ENCODE assay signal across 19 cellular contexts in genomic region chr1:18661404-18662285, GRCh38. TPM values are rescaled to one million over a fixed set of nuclear protein-coding genes. Genes with fewer than 3 reads are reported as not detected.
"Had no signal": no experiment of that assay in that cellular context is flagged by ENCODE, and none has a peak within 500 bp of the region (broad histone marks: within the 10 kb centered on the region; RNA-seq: fewer than 3 reads in every experiment).

No MANE protein-coding gene starts in this region.

- ATAC-seq: activated T-helper 17 cell treated with anti-CD3 and anti-CD28 coated beads, Interleukin-2, amount 50 U/mL, for 72 hours; left cardiac atrium; natural killer cell treated with Interleukin-12 subunit alpha and Interleukin-12 subunit beta and Interleukin-15 and Interleukin-18, amount 100 ng/mL, for 72 hours had no signal

- DNase-seq: activated CD4-positive, alpha-beta T cell treated with anti-CD3 and anti-CD28 coated beads for 4 hours; activated CD8-positive, alpha-beta memory T cell treated with anti-CD3 and anti-CD28 coated beads for 24 hours; activated naive CD4-positive, alpha-beta T cell treated with anti-CD3 and anti-CD28 coated beads for 36 hours; esophagus squamous epithelium; foreskin fibroblast; glutamatergic neuron; left cardiac atrium; mammary epithelial cell; stimulated activated CD4-positive, alpha-beta T cell treated with anti-CD3 and anti-CD28 coated beads, Interleukin-12 subunit alpha, Interleukin-12 subunit beta, amount 100 ng/mL, for 4 hours; stimulated activated naive CD4-positive, alpha-beta T cell treated with Interleukin-2 at 50 U/mL for 16 hours; T-helper 9 cell; trophoblast cell; WERI-Rb-1 had no signal

- H3K4me3 ChIP-seq: cardiac muscle cell, esophagus squamous epithelium had no signal

- H3K9me3 ChIP-seq: esophagus squamous epithelium had no signal

- H3K27ac ChIP-seq: cardiac muscle cell, esophagus squamous epithelium, WERI-Rb-1 had no signal

- H3K36me3 ChIP-seq: cardiac muscle cell, esophagus squamous epithelium, WERI-Rb-1 had no signal

RNA-seq across cellular contexts. Expression of gene PAX7, which starts 31.0 kb away (rescaled TPM):
- total RNA-seq: activated naive CD4-positive, alpha-beta T cell treated with anti-CD3 and anti-CD28 coated beads for 36 hours; activated T-helper 17 cell treated with anti-CD3 and anti-CD28 coated beads, Interleukin-2, amount 50 U/mL, for 72 hours; cardiac muscle cell; esophagus squamous epithelium; left cardiac atrium; mammary epithelial cell; mononuclear cell; natural killer cell treated with Interleukin-12 subunit alpha and Interleukin-12 subunit beta and Interleukin-15 and Interleukin-18, amount 100 ng/mL, for 72 hours; osteocyte had no signal
- polyA plus RNA-seq: adipose tissue, cardiac muscle cell, mammary epithelial cell had no signal
